2 cellular contexts compared by ENCODE assay signal in genomic region chr1:8315573-8316475, GRCh38.
A peak's percentile ranks its signal among the peaks of the same experiment; 100 is the strongest.
TF ChIP-seq lines count a peak whose summit lies in the region.

No MANE protein-coding gene starts in this region.

TF ChIP-seq in IMR-90, 13 proteins besides CTCF, POLR2A, EP300 and RAD21:
- TF ChIP-seq CEBPB (IDR thresholded peaks at IDR 0.05; ENCODE audit: low read depth, low read length), result no peak
- no peak for TF ChIP-seq CHD1 (IDR thresholded peaks at IDR 0.05; ENCODE audit: low read depth, low read length)
- no peak for TF ChIP-seq ELK1 (IDR thresholded peaks at IDR 0.05; ENCODE audit: borderline replicate concordance, low read depth, low read length)
- no peak for TF ChIP-seq RFX5 (IDR thresholded peaks at IDR 0.05; ENCODE audit: low read depth, low read length)
- no peak for TF ChIP-seq FOS (IDR thresholded peaks at IDR 0.05; ENCODE audit: low read depth, low read length)
- TF ChIP-seq USF2 (IDR thresholded peaks at IDR 0.05; ENCODE audit: low read depth, low read length), result no peak
- no peak for TF ChIP-seq NFE2L2 (IDR thresholded peaks at IDR 0.05; ENCODE audit: low read depth, low read length)
- no peak for TF ChIP-seq MAFK (IDR thresholded peaks at IDR 0.05; ENCODE audit: low read depth, low read length)
- no peak for TF ChIP-seq BHLHE40 (IDR thresholded peaks at IDR 0.05; ENCODE audit: low read depth, low read length)
- TF ChIP-seq MAZ (IDR thresholded peaks at IDR 0.05; ENCODE audit: borderline replicate concordance, low read depth, low read length), result no peak
- TF ChIP-seq RCOR1 (IDR thresholded peaks at IDR 0.05; ENCODE audit: insufficient replicate concordance, low read length), result no peak
- no peak for TF ChIP-seq MXI1 (IDR thresholded peaks at IDR 0.05; ENCODE audit: borderline replicate concordance, low read depth, low read length)
- no peak for TF ChIP-seq SMC3 (IDR thresholded peaks at IDR 0.05; ENCODE audit: low read depth, low read length)

TF ChIP-seq in K562, 482 proteins besides CTCF, POLR2A, EP300 and RAD21:
- TF ChIP-seq ZNF57 (CRISPR knock-in tag; IDR thresholded peaks at IDR 0.05) (no peak), ZNF134 (CRISPR knock-in tag; conservative IDR thresholded peaks at IDR 0.05) (peak; percentile 66; the same call in 1 of the 2 replicates), NFYB (IDR thresholded peaks at IDR 0.05; ENCODE audit: extremely low read depth, insufficient read length) (peak; percentile 4), TBP (optimal IDR thresholded peaks at IDR 0.05; ENCODE audit: low read depth, low read length) (no peak)
